ENCODE assay signal across 24 cellular contexts in genomic region chr19:4504297-4504701, GRCh38. TPM values are rescaled to one million over a fixed set of nuclear protein-coding genes. Genes with fewer than 3 reads are reported as not detected.
A peak's percentile ranks its signal among the peaks of the same experiment; 100 is the strongest.
DNase-seq lines count a peak whose midpoint lies in the region; ATAC-seq and TF ChIP-seq lines count a peak whose summit lies in the region.
"Had no signal": no experiment of that assay in that cellular context is flagged by ENCODE, and none has a peak within 500 bp of the region (broad histone marks: within the 10 kb centered on the region; RNA-seq: fewer than 3 reads in every experiment).

No MANE protein-coding gene starts in this region.

- TF ChIP-seq CTCF in dorsolateral prefrontal cortex (IDR thresholded peaks at IDR 0.05 in 54 of 56, conservative IDR thresholded peaks at IDR 0.05 in 2 of 56; ENCODE audit: low read depth in 1 of 56, partially characterized antibody in 56 of 56): no peak

- no CpG with 5 or more reads among the region's 23 CpGs for WGBS in neuronal stem cell (ENCODE audit: extremely low coverage in 2 of 2, insufficient read length in 2 of 2, insufficient replicate concordance in 1 of 2), 2 donors

- no peak overlapping the region for H2AFZ ChIP-seq in neuronal stem cell (ENCODE audit: low read length)

- H3K4me3 ChIP-seq in dorsolateral prefrontal cortex: no peak overlapping the region
- no peak overlapping the region for H3K4me3 ChIP-seq in neuronal stem cell (ENCODE audit: low read length in 2 of 2)
- peak overlapping the region in 2 of 5 donors; percentile 6 to 35 for H3K4me3 ChIP-seq in subcutaneous abdominal adipose tissue (ENCODE audit: low read depth in 1 of 5, low read length in 5 of 5)
- H3K4me3 ChIP-seq: coronary artery, SJCRH30, spleen, uterus had no signal

- DNase-seq in DMS 273 (lab: John Stamatoyannopoulos, UW; ENCODE audit: unreplicated experiment) (peak; percentile 62), DMS 273 treated with DMSO at 0.1 percent for 48 hours (lab: John Stamatoyannopoulos, UW) (no peak), dorsolateral prefrontal cortex (peak in 4 of 10 donors; percentile 24 to 57 (median 50)), neuronal stem cell (ENCODE audit: low spot score) (no peak), iPS-NIHi7 (ENCODE audit: extremely low spot score) (no peak)
- DNase-seq: activated CD4-positive, alpha-beta T cell treated with anti-CD3 and anti-CD28 coated beads, Interleukin-2, amount 10 ng/mL, durations not matched to agents 7 days and 5 days; activated CD8-positive, alpha-beta memory T cell treated with anti-CD3 and anti-CD28 coated beads, Interleukin-2, amount 50 U/mL, for 4 hours; activated naive CD8-positive, alpha-beta T cell treated with anti-CD3 and anti-CD28 coated beads, Interleukin-2, amount 10 ng/mL, durations not matched to agents 7 days and 5 days; AML-193; brain microvascular endothelial cell; Caco-2; islet precursor cell; natural killer cell; NCI-H1436 treated with DMSO at 0.1 percent for 48 hours; SJCRH30; spleen; T-helper 1 cell; uterus had no signal

- H2BK120ac ChIP-seq in neuronal stem cell (ENCODE audit: low read depth, low read length): no peak overlapping the region

- H3K9ac ChIP-seq in neuronal stem cell (ENCODE audit: low read depth, low read length, poor library complexity): no peak overlapping the region
- no peak overlapping the region for H3K9ac ChIP-seq in subcutaneous abdominal adipose tissue (ENCODE audit: low read length in 5 of 5)

- no peak overlapping the region for H3K4me2 ChIP-seq in neuronal stem cell (ENCODE audit: insufficient read depth, low read length, poor library complexity, severe bottlenecking)

- H2AK5ac ChIP-seq in neuronal stem cell (ENCODE audit: low read depth, low read length): no peak overlapping the region

- no peak overlapping the region for H2BK12ac ChIP-seq in neuronal stem cell (ENCODE audit: low read length)

- intact Hi-C loops in dorsolateral prefrontal cortex (cut with DNase I): no loop called here

- H3K23ac ChIP-seq in neuronal stem cell (ENCODE audit: low read depth, low read length, poor library complexity): no peak overlapping the region

- H3K27ac ChIP-seq in dorsolateral prefrontal cortex (peak overlapping the region in 44 of 59 donors; percentile 1 to 86 (median 62)), neuronal stem cell (replicated peaks; ENCODE audit: low read length) (no peak overlapping the region), subcutaneous abdominal adipose tissue (ENCODE audit: low read depth, low read length) (peak overlapping the region; percentile 90)
- H3K27ac ChIP-seq: 22Rv1, brain microvascular endothelial cell, coronary artery, SJCRH30, spleen, uterus had no signal

- no peak overlapping the region for H4K91ac ChIP-seq in neuronal stem cell (ENCODE audit: low read depth, low read length, poor library complexity)

- peaks cover 6% of the 10 kb centered on the region for H3K79me1 ChIP-seq in neuronal stem cell (ENCODE audit: low read depth, low read length)

- no peak overlapping the region for H2BK15ac ChIP-seq in neuronal stem cell (ENCODE audit: low read length)

- H3K4ac ChIP-seq in neuronal stem cell (ENCODE audit: low read length): no peak overlapping the region

- H3K14ac ChIP-seq in neuronal stem cell (ENCODE audit: low read length): peak overlapping the region; percentile 6

- no peak overlapping the region for H2BK5ac ChIP-seq in neuronal stem cell (ENCODE audit: low read length)

- no peak for ATAC-seq in GM18520 (IDR thresholded peaks at IDR 0.05; ENCODE audit: unreplicated experiment)
- ATAC-seq in HG03280 (IDR thresholded peaks at IDR 0.05; ENCODE audit: unreplicated experiment): no peak
- ATAC-seq: natural killer cell had no signal

- H3K9me3 ChIP-seq in neuronal stem cell (replicated peaks in 1 of 2; ENCODE audit: control insufficient read depth in 2 of 2, insufficient read depth in 1 of 2, low read depth in 1 of 2, low read length in 2 of 2) (no peaks in the 10 kb centered on the region), subcutaneous abdominal adipose tissue (ENCODE audit: control insufficient read depth in 5 of 5, low read length in 5 of 5) (no peaks in the 10 kb centered on the region)
- H3K9me3 ChIP-seq: Caco-2, SJCRH30, spleen, uterus had no signal

- H3K27me3 ChIP-seq in dorsolateral prefrontal cortex: no peaks in the 10 kb centered on the region
- H3K27me3 ChIP-seq in neuronal stem cell (ENCODE audit: control insufficient read depth in 3 of 3, insufficient read depth in 3 of 3, low read depth in 1 of 3, low read length in 3 of 3): no peaks in the 10 kb centered on the region
- no peaks in the 10 kb centered on the region for H3K27me3 ChIP-seq in subcutaneous abdominal adipose tissue (ENCODE audit: control insufficient read depth in 5 of 5, insufficient read depth in 4 of 5, low read length in 5 of 5)
- H3K27me3 ChIP-seq: brain microvascular endothelial cell, SJCRH30, spleen, uterus had no signal

- H3K4me1 ChIP-seq in neuronal stem cell (ENCODE audit: control insufficient read depth in 2 of 2, insufficient read depth in 1 of 2, low read depth in 1 of 2, low read length in 2 of 2) (peaks cover 0 to 11% of the 10 kb centered on the region in 2 donors), subcutaneous abdominal adipose tissue (ENCODE audit: control insufficient read depth in 5 of 5, insufficient read depth in 5 of 5, low read length in 5 of 5) (peaks cover 9 to 69% (median 56%) of the 10 kb centered on the region in 5 donors)
- H3K4me1 ChIP-seq: Caco-2, uterus had no signal

- H4K8ac ChIP-seq in neuronal stem cell (ENCODE audit: low read depth, low read length): no peak overlapping the region

- H3K36me3 ChIP-seq in neuronal stem cell (replicated peaks in 1 of 2; ENCODE audit: control insufficient read depth in 2 of 2, insufficient read depth in 2 of 2, low read length in 2 of 2) (peaks cover 34 to 50% of the 10 kb centered on the region in 2 donors), subcutaneous abdominal adipose tissue (ENCODE audit: control insufficient read depth in 5 of 5, insufficient read depth in 5 of 5, low read length in 5 of 5) (peaks cover 0 to 86% (median 76%) of the 10 kb centered on the region in 5 donors)
- H3K36me3 ChIP-seq: SJCRH30, uterus had no signal

- H3K18ac ChIP-seq in neuronal stem cell (ENCODE audit: low read length): no peak overlapping the region

RNA-seq across cellular contexts. Expression of gene PLIN4, which starts 14.0 kb away (rescaled TPM):
- total RNA-seq in dorsolateral prefrontal cortex: 10 to 100 TPM in 16 of 120 experiments, 1 to 10 TPM in 104; 1.4 to 28.3 (median 6.3) TPM
- 0.13 TPM for polyA plus RNA-seq in neuronal stem cell (2013, experiment 1 of 2)
- polyA plus RNA-seq in neuronal stem cell (2013, experiment 2 of 2): 0.18 TPM
- total RNA-seq: activated CD4-positive, alpha-beta T cell treated with anti-CD3 and anti-CD28 coated beads, Interleukin-2, amount 10 ng/mL, durations not matched to agents 7 days and 5 days had no signal

RNA-seq across cellular contexts. Expression of gene PLIN5, which starts 30.7 kb away (rescaled TPM):
- 10 to 100 TPM in 93 of 120 experiments, 1 to 10 TPM in 27; 5.4 to 56.3 (median 15.4) TPM for total RNA-seq in dorsolateral prefrontal cortex
- polyA plus RNA-seq in neuronal stem cell (2013, experiment 1 of 2): 2.9 TPM
- polyA plus RNA-seq in neuronal stem cell (2013, experiment 2 of 2): 2.9 TPM
- total RNA-seq: activated CD4-positive, alpha-beta T cell treated with anti-CD3 and anti-CD28 coated beads, Interleukin-2, amount 10 ng/mL, durations not matched to agents 7 days and 5 days; M059J had no signal

RNA-seq across cellular contexts. Expression of gene HDGFL2, which starts 32.2 kb away (rescaled TPM):
- 10 to 100 TPM; 42.3 to 73.8 (median 56.9) TPM for total RNA-seq in dorsolateral prefrontal cortex
- 73.8 TPM for polyA plus RNA-seq in neuronal stem cell (2013, experiment 1 of 2)
- 75.2 TPM for polyA plus RNA-seq in neuronal stem cell (2013, experiment 2 of 2)

RNA-seq across cellular contexts. Expression of gene LRG1, which starts 35.5 kb away (rescaled TPM):
- total RNA-seq in dorsolateral prefrontal cortex: 1 to 10 TPM in 34 of 120 experiments, under 1 TPM in 72, not detected in 14; 0.13 to 3.5 (median 0.68) TPM
- polyA plus RNA-seq in neuronal stem cell (2013, experiment 1 of 2): not detected
- polyA plus RNA-seq in neuronal stem cell (2013, experiment 2 of 2): 0.01 TPM
- total RNA-seq: activated naive CD8-positive, alpha-beta T cell treated with anti-CD3 and anti-CD28 coated beads, Interleukin-2, amount 10 ng/mL, durations not matched to agents 7 days and 5 days had no signal

RNA-seq across cellular contexts. Expression of gene UBXN6, which starts 46.7 kb away (rescaled TPM):
- 100 to 1,000 TPM; 110 to 244 (median 164) TPM for total RNA-seq in dorsolateral prefrontal cortex
- 28.2 TPM for polyA plus RNA-seq in neuronal stem cell (2013, experiment 1 of 2)
- polyA plus RNA-seq in neuronal stem cell (2013, experiment 2 of 2): 29.6 TPM
